27 cellular contexts compared by ENCODE assay signal in the genomic region with DNA sequence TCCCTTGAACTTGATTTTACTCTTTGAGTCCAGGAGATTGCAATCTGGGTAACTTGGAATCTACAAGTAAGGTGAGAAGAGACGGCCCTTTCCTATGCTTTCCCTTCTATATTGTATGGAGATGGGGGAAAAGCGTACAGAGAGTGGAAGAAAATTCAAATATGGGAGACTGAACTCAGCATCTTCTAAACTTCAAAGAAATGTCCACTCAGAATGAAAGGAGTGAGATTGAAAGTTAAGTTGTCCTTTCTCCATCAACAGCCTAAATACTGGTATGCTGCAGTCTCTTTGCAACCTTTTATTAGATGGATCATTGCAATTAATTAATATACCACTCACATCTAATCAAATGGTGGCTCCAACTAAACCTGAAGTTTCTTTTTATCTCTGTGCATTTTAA. TPM values are rescaled to one million over a fixed set of nuclear protein-coding genes. Genes with fewer than 3 reads are reported as not detected.
A peak's percentile ranks its signal among the peaks of the same experiment; 100 is the strongest.
DNase-seq lines count a peak whose midpoint lies in the region; ATAC-seq, FAIRE-seq and TF ChIP-seq lines count a peak whose summit lies in the region.
"Had no signal": no experiment of that assay in that cellular context is flagged by ENCODE, and none has a peak within 500 bp of the region (broad histone marks: within the 10 kb centered on the region; RNA-seq: fewer than 3 reads in every experiment).

No MANE protein-coding gene starts in this region.

- POLR2A ChIA-PET in endothelial cell of umbilical vein (lab: Charles Lee) = no interaction called here

- dilution Hi-C loops in endothelial cell of umbilical vein (cut with MboI; ENCODE audit: extremely low pct_ligation_motif_present, low sequenced_read_pairs) = no loop called here

- H3K9me3 Mint-ChIP-seq in GM23338 = no peaks in the 10 kb centered on the region
- H3K9me3 Mint-ChIP-seq: CD4-positive, alpha-beta T cell; CD8-positive, alpha-beta T cell had no signal

- H3K4me3 ChIP-seq in GM23338 (no peak overlapping the region), Loucy (ENCODE audit: low read length, poor library complexity, severe bottlenecking) (no peak overlapping the region), endothelial cell of umbilical vein (replicated peaks in 1 of 3; ENCODE audit: insufficient read depth in 1 of 3, low read depth in 1 of 3, low read length in 3 of 3) (no peak overlapping the region), parathyroid adenoma (ENCODE audit: low read depth, low read length) (no peak overlapping the region)
- H3K4me3 ChIP-seq: A549; BLaER1 treated with 17β-estradiol and CSF1 and Interleukin-3, amounts not matched to agents 10 nM and 100 nM had no signal

- CTCF ChIA-PET in endothelial cell of umbilical vein (lab: Charles Lee) = no interaction called here

- H3K27me3 Mint-ChIP-seq in GM23338 (ENCODE audit: insufficient read depth, low read depth, poor library complexity) = peaks cover 3% of the 10 kb centered on the region

- DNase-seq in GM23338 (ENCODE audit: low spot score) = no peak
- DNase-seq in endothelial cell of umbilical vein (ENCODE audit: low read depth, low spot score) = no peak
- DNase-seq in stimulated activated CD4-positive, alpha-beta T cell treated with anti-CD3 and anti-CD28 coated beads, Interleukin-2, amount 100 ng/mL, for 48 hours = no peak
- no peak for DNase-seq in HTR-8/SVneo (ENCODE audit: insufficient read length, low spot score)
- no peak for DNase-seq in DMS 273 (lab: John Stamatoyannopoulos, UW; ENCODE audit: unreplicated experiment)
- DNase-seq: AML-193; Caco-2; Calu3; CD4-positive, alpha-beta T cell; CD8-positive, alpha-beta T cell; DMS 273 treated with DMSO at 0.1 percent for 48 hours; DMS153; DMS53; DMS79; DND-41; EL; GDM1 had no signal

- H3K9me3 ChIP-seq in Loucy (ENCODE audit: insufficient read depth, low read depth, low read length) = no peaks in the 10 kb centered on the region
- no peaks in the 10 kb centered on the region for H3K9me3 ChIP-seq in endothelial cell of umbilical vein (replicated peaks; ENCODE audit: control insufficient read depth, insufficient read depth, low read length)
- no peaks in the 10 kb centered on the region for H3K9me3 ChIP-seq in parathyroid adenoma (ENCODE audit: control insufficient read depth, low read length)
- H3K9me3 ChIP-seq: A549; BLaER1 treated with 17β-estradiol and CSF1 and Interleukin-3, amounts not matched to agents 10 nM and 100 nM; Caco-2 had no signal

- no peak overlapping the region for H3K4me3 Mint-ChIP-seq in GM23338
- H3K4me3 Mint-ChIP-seq: B cell; CD4-positive, alpha-beta T cell; CD8-positive, alpha-beta T cell had no signal

- ATAC-seq in GM23338 = no peak
- no peak for ATAC-seq in GM19324 (IDR thresholded peaks at IDR 0.05; ENCODE audit: low FRiP score, unreplicated experiment)
- ATAC-seq: A549; CD8-positive, alpha-beta T cell had no signal

- peaks cover 11% of the 10 kb centered on the region for H3K4me1 Mint-ChIP-seq in GM23338
- H3K4me1 Mint-ChIP-seq: B cell had no signal

- no peak overlapping the region for H3K27ac ChIP-seq in GM23338 (ENCODE audit: low read depth)
- H3K27ac ChIP-seq in endothelial cell of umbilical vein (ENCODE audit: insufficient read depth, low read depth, low read length) = no peak overlapping the region
- no peak overlapping the region for H3K27ac ChIP-seq in parathyroid adenoma
- H3K27ac ChIP-seq: 22Rv1; A549; BLaER1 treated with 17β-estradiol and CSF1 and Interleukin-3, amounts not matched to agents 10 nM and 100 nM; C4-2B had no signal

- H4K20me1 ChIP-seq in GM23338 (replicated peaks; ENCODE audit: insufficient read depth) (no peaks in the 10 kb centered on the region), Loucy (ENCODE audit: insufficient read depth, low read length, poor library complexity, severe bottlenecking) (no peaks in the 10 kb centered on the region), endothelial cell of umbilical vein (replicated peaks; ENCODE audit: control insufficient read depth, extremely low read depth, insufficient read depth, low read length) (no peaks in the 10 kb centered on the region)
- H4K20me1 ChIP-seq: BLaER1 treated with 17β-estradiol and CSF1 and Interleukin-3, amounts not matched to agents 10 nM and 100 nM had no signal

- no peaks in the 10 kb centered on the region for H3K27me3 ChIP-seq in GM23338 (ENCODE audit: insufficient read depth)
- no peaks in the 10 kb centered on the region for H3K27me3 ChIP-seq in Loucy (ENCODE audit: insufficient read depth, low read length, poor library complexity, severe bottlenecking)
- H3K27me3 ChIP-seq in endothelial cell of umbilical vein (ENCODE audit: control insufficient read depth in 2 of 2, insufficient read depth in 2 of 2, low read length in 2 of 2) = peaks cover 9 to 44% of the 10 kb centered on the region in 2 experiments
- H3K27me3 ChIP-seq in parathyroid adenoma (ENCODE audit: control insufficient read depth, insufficient read depth, low read length) = no peaks in the 10 kb centered on the region

- BruUV-seq in endothelial cell of umbilical vein (replicated peaks; lab: Mats Ljungman, UMichigan) = no TSS peak

- intact Hi-C loops in endothelial cell of umbilical vein (cut with micrococcal nuclease) = no loop called here

- H3K4me2 ChIP-seq in GM23338 (no peak overlapping the region), Loucy (ENCODE audit: low read depth, low read length, poor library complexity, severe bottlenecking) (no peak overlapping the region), endothelial cell of umbilical vein (ENCODE audit: insufficient read depth, low read length) (no peak overlapping the region), parathyroid adenoma (ENCODE audit: low read length) (no peak overlapping the region)
- H3K4me2 ChIP-seq: A549; BLaER1 treated with 17β-estradiol and CSF1 and Interleukin-3, amounts not matched to agents 10 nM and 100 nM had no signal

- peaks cover 8% of the 10 kb centered on the region for H3K4me1 ChIP-seq in GM23338 (ENCODE audit: insufficient read depth)
- no peaks in the 10 kb centered on the region for H3K4me1 ChIP-seq in Loucy (ENCODE audit: insufficient read depth, low read length, poor library complexity, severe bottlenecking)
- no peaks in the 10 kb centered on the region for H3K4me1 ChIP-seq in endothelial cell of umbilical vein (ENCODE audit: control insufficient read depth, extremely low read depth, insufficient read depth, low read length)
- peaks cover 5% of the 10 kb centered on the region for H3K4me1 ChIP-seq in parathyroid adenoma
- H3K4me1 ChIP-seq: A549; BLaER1 treated with 17β-estradiol and CSF1 and Interleukin-3, amounts not matched to agents 10 nM and 100 nM; Caco-2 had no signal

- no peaks in the 10 kb centered on the region for H3F3A ChIP-seq in GM23338 (replicated peaks; ENCODE audit: low read depth)
- no peaks in the 10 kb centered on the region for H3F3A ChIP-seq in Loucy (ENCODE audit: low read depth)

- H3K9ac ChIP-seq in Loucy (ENCODE audit: low read depth, low read length, poor library complexity, severe bottlenecking) (no peak overlapping the region), endothelial cell of umbilical vein (replicated peaks; ENCODE audit: extremely low read depth, insufficient read depth, low read length) (no peak overlapping the region), parathyroid adenoma (no peak overlapping the region)
- H3K9ac ChIP-seq: BLaER1 treated with 17β-estradiol and CSF1 and Interleukin-3, amounts not matched to agents 10 nM and 100 nM had no signal

- no peak overlapping the region for H3K27ac Mint-ChIP-seq in GM23338
- H3K27ac Mint-ChIP-seq: B cell; CD4-positive, alpha-beta T cell; CD8-positive, alpha-beta T cell had no signal

- H3K9me1 ChIP-seq in endothelial cell of umbilical vein (replicated peaks; ENCODE audit: control insufficient read depth, extremely low read depth, insufficient read depth, low read length) = no peaks in the 10 kb centered on the region

- TF ChIP-seq CTCF in GM23338 (conservative IDR thresholded peaks at IDR 0.05; ENCODE audit: low read depth in 2 of 2) (no peak), Loucy (conservative IDR thresholded peaks at IDR 0.05; ENCODE audit: low read length) (no peak), endothelial cell of umbilical vein (IDR thresholded peaks at IDR 0.05; ENCODE audit: extremely low read depth in 1 of 2, insufficient read depth in 1 of 2, low read depth in 1 of 2, low read length in 2 of 2) (no peak), parathyroid adenoma (IDR thresholded peaks at IDR 0.05) (no peak)

- peak; percentile 46 for FAIRE-seq in endothelial cell of umbilical vein (lab: Jason Lieb, UNC)
- FAIRE-seq in HTR-8/SVneo (lab: Jason Lieb, UNC) = no peak
- FAIRE-seq: A549, D721Med, GM19239 had no signal

- no peaks in the 10 kb centered on the region for H3K36me3 Mint-ChIP-seq in GM23338 (ENCODE audit: low read depth)
- H3K36me3 Mint-ChIP-seq: CD8-positive, alpha-beta T cell had no signal

- H3K79me2 ChIP-seq in GM23338 (replicated peaks; ENCODE audit: insufficient read depth) (no peaks in the 10 kb centered on the region), Loucy (ENCODE audit: insufficient read depth, low read length) (no peaks in the 10 kb centered on the region), endothelial cell of umbilical vein (ENCODE audit: control insufficient read depth, insufficient read depth, low read length) (no peaks in the 10 kb centered on the region), parathyroid adenoma (no peaks in the 10 kb centered on the region)

- H2AFZ ChIP-seq in GM23338 = peak overlapping the region; percentile 72
- H2AFZ ChIP-seq in Loucy (ENCODE audit: low read length) = 0 out of 2 replicates have a peak overlapping the region, but pooled peaks have one; percentile 10
- H2AFZ ChIP-seq in endothelial cell of umbilical vein (ENCODE audit: low read depth, low read length) = no peak overlapping the region
- peak overlapping the region; percentile 20 for H2AFZ ChIP-seq in parathyroid adenoma

- peaks cover 10% of the 10 kb centered on the region; the same call in 1 of the 2 replicates for H3K9me2 ChIP-seq in GM23338 (ENCODE audit: insufficient read depth)
- H3K9me2 ChIP-seq in Loucy (replicated peaks; ENCODE audit: low read depth, low read length) = no peaks in the 10 kb centered on the region

- TF ChIP-seq POLR2A in endothelial cell of umbilical vein (IDR thresholded peaks at IDR 0.05; ENCODE audit: low read depth, low read length) = no peak

- H3K36me3 ChIP-seq in GM23338 (ENCODE audit: insufficient read depth) (no peaks in the 10 kb centered on the region), Loucy (ENCODE audit: insufficient read depth, low read length) (no peaks in the 10 kb centered on the region), endothelial cell of umbilical vein (ENCODE audit: control insufficient read depth in 2 of 2, extremely low read depth in 1 of 2, insufficient read depth in 2 of 2, low read length in 2 of 2) (no peaks in the 10 kb centered on the region), parathyroid adenoma (ENCODE audit: control insufficient read depth, insufficient read depth, low read length) (no peaks in the 10 kb centered on the region)
- H3K36me3 ChIP-seq: BLaER1 treated with 17β-estradiol and CSF1 and Interleukin-3, amounts not matched to agents 10 nM and 100 nM had no signal

RNA-seq across cellular contexts. Expression of a gene that starts 6.4 kb away (rescaled TPM):
- 8.4 and 12.6 TPM in 2 replicates for total RNA-seq in GM23338 (2014; rRNA removed; shearing (Covaris generic))
- polyA plus RNA-seq in GM23338 (2016; fragmentation: Nextera tagmentation; extraction: Ambion mirVana) = 2.6 and 3.6 TPM in 2 replicates
- 0.09 TPM in 1 of 2 replicates, not detected in the other for total RNA-seq in endothelial cell of umbilical vein
- 0.02 and 0.03 TPM in 2 replicates for polyA plus RNA-seq in endothelial cell of umbilical vein
- polyA plus RNA-seq in endothelial cell of umbilical vein (2011; cell fraction: cytosol; rRNA removed) = 0.01 TPM in 1 of 2 replicates, not detected in the other
- polyA plus RNA-seq in endothelial cell of umbilical vein (2011; cell fraction: nucleus; rRNA removed) = 0.03 TPM in 1 of 2 replicates, not detected in the other
- polyA plus RNA-seq in endothelial cell of umbilical vein (2012) = not detected in 2 replicates
- 0.02 and 0.12 TPM in 2 replicates for polyA minus RNA-seq in endothelial cell of umbilical vein
- polyA minus RNA-seq in endothelial cell of umbilical vein (2011; cell fraction: cytosol; rRNA and poly(A)+ RNA removed) = 2.3 TPM
- 0.10 and 0.24 TPM in 2 replicates for polyA minus RNA-seq in endothelial cell of umbilical vein (2011; cell fraction: nucleus; rRNA and poly(A)+ RNA removed)
